1 cellular context compared by ENCODE assay signal in the genomic region with DNA sequence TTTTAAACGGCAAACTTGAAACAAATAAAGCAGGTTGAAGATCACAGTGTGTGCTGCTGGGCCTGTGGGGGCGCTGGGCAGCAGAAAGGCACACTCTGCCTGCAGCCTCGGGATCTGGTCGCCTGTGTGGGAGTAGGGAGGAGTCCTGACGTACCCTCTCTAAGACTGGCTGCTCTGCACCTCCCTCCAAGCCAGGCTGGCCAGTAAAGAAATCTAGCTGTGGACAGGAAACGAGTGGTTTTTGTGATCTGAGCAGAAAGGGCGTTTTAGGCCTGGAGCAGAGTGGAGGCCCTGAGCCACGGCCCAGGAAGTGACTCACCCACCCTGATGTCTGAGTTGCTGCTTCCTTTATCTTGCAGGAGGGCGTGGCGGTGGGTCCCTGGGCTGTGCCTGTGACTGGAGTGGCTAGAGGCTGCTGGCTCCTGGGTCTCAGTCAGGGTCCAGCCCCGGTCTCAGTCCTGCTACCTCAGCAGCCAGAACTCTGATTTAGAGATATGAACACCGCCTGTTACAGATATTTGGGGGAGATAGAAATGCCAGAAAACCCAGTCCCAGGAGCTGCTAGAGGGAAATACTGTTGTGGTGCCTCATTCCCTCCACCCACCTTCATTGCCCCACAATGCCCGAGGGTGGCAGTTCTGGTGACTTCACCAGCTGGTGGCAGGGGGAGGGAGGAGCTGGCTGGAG.
TF ChIP-seq lines count a peak whose summit lies in the region.

No MANE protein-coding gene starts in this region.

TF ChIP-seq in K562, 482 proteins besides CTCF, POLR2A, EP300 and RAD21 (continued from another document and continues in another):
- no peak for TF ChIP-seq ELK3 (CRISPR knock-in tag; IDR thresholded peaks at IDR 0.05)
- no peak for TF ChIP-seq ZEB2 (IDR thresholded peaks at IDR 0.05)
- 0 out of 2 replicates have a peak, but pooled peaks have one; percentile 32 for TF ChIP-seq TAF7 (tag; IDR thresholded peaks at IDR 0.05)
- no peak for TF ChIP-seq OTX1 (CRISPR knock-in tag; IDR thresholded peaks at IDR 0.05)
- TF ChIP-seq, protein P1, sequence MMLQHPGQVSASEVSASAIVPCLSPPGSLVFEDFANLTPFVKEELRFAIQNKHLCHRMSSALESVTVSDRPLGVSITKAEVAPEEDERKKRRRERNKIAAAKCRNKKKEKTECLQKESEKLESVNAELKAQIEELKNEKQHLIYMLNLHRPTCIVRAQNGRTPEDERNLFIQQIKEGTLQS (IDR thresholded peaks at IDR 0.05) = peak; percentile 96
- TF ChIP-seq, protein P1 (CRISPR knock-in tag; conservative IDR thresholded peaks at IDR 0.05) = peak; percentile 88
- peak; percentile 85 for TF ChIP-seq GABPB1 (CRISPR knock-in tag; IDR thresholded peaks at IDR 0.05)
- no peak for TF ChIP-seq ZNF408 (CRISPR knock-in tag; IDR thresholded peaks at IDR 0.05; ENCODE audit: low read depth)
- TF ChIP-seq, protein P2, sequence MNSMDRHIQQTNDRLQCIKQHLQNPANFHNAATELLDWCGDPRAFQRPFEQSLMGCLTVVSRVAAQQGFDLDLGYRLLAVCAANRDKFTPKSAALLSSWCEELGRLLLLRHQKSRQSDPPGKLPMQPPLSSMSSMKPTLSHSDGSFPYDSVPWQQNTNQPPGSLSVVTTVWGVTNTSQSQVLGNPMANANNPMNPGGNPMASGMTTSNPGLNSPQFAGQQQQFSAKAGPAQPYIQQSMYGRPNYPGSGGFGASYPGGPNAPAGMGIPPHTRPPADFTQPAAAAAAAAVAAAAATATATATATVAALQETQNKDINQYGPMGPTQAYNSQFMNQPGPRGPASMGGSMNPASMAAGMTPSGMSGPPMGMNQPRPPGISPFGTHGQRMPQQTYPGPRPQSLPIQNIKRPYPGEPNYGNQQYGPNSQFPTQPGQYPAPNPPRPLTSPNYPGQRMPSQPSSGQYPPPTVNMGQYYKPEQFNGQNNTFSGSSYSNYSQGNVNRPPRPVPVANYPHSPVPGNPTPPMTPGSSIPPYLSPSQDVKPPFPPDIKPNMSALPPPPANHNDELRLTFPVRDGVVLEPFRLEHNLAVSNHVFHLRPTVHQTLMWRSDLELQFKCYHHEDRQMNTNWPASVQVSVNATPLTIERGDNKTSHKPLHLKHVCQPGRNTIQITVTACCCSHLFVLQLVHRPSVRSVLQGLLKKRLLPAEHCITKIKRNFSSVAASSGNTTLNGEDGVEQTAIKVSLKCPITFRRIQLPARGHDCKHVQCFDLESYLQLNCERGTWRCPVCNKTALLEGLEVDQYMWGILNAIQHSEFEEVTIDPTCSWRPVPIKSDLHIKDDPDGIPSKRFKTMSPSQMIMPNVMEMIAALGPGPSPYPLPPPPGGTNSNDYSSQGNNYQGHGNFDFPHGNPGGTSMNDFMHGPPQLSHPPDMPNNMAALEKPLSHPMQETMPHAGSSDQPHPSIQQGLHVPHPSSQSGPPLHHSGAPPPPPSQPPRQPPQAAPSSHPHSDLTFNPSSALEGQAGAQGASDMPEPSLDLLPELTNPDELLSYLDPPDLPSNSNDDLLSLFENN (IDR thresholded peaks at IDR 0.05; ENCODE audit: low read depth in 2 of 2, low read length in 2 of 2) = peak in 1 of 2 experiments; percentile 18; a peak in 1 of 4 replicates
- peak in 1 of 2 experiments; percentile 67; a peak in 2 of 4 replicates for TF ChIP-seq ARNT (IDR thresholded peaks at IDR 0.05)
- TF ChIP-seq BRF2 (IDR thresholded peaks at IDR 0.05; ENCODE audit: borderline replicate concordance, insufficient read depth, insufficient read length) = no peak
- TF ChIP-seq FOXO4 (CRISPR knock-in tag; IDR thresholded peaks at IDR 0.05) = no peak
- TF ChIP-seq PHTF2 (CRISPR knock-in tag; IDR thresholded peaks at IDR 0.05) = no peak
- TF ChIP-seq, protein P3, sequence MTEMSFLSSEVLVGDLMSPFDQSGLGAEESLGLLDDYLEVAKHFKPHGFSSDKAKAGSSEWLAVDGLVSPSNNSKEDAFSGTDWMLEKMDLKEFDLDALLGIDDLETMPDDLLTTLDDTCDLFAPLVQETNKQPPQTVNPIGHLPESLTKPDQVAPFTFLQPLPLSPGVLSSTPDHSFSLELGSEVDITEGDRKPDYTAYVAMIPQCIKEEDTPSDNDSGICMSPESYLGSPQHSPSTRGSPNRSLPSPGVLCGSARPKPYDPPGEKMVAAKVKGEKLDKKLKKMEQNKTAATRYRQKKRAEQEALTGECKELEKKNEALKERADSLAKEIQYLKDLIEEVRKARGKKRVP (CRISPR knock-in tag; IDR thresholded peaks at IDR 0.05) = no peak
- no peak for TF ChIP-seq BDP1 (IDR thresholded peaks at IDR 0.05; ENCODE audit: insufficient read depth, insufficient read length)
- no peak for TF ChIP-seq CEBPZ (IDR thresholded peaks at IDR 0.05; ENCODE audit: borderline replicate concordance, low read depth, low read length)
- TF ChIP-seq KLF6 (CRISPR knock-in tag; IDR thresholded peaks at IDR 0.05; ENCODE audit: borderline replicate concordance) = no peak
- TF ChIP-seq ETV5 (CRISPR knock-in tag; IDR thresholded peaks at IDR 0.05; ENCODE audit: low read depth) = peak; percentile 99
- TF ChIP-seq ZNF354B (CRISPR knock-in tag; IDR thresholded peaks at IDR 0.05) = no peak
- TF ChIP-seq ARID2 (IDR thresholded peaks at IDR 0.05) = no peak
- peak; percentile 75 for TF ChIP-seq CCNT2 (IDR thresholded peaks at IDR 0.05; ENCODE audit: borderline replicate concordance, extremely low read depth, insufficient read length, low read depth, low read length)
- peak; percentile 48; the same call in 1 of the 2 replicates for TF ChIP-seq POLR2AphosphoS2 (IDR thresholded peaks at IDR 0.05; ENCODE audit: low read length)
- TF ChIP-seq NFATC3 (IDR thresholded peaks at IDR 0.05) = no peak
- no peak for TF ChIP-seq HMG20B (CRISPR knock-in tag; IDR thresholded peaks at IDR 0.05)
- TF ChIP-seq NFIX (CRISPR knock-in tag; IDR thresholded peaks at IDR 0.05; ENCODE audit: low read depth) = no peak
- TF ChIP-seq EHMT2 (IDR thresholded peaks at IDR 0.05) = 0 out of 2 replicates have a peak, but pooled peaks have one; percentile 6
- TF ChIP-seq, protein P4, sequence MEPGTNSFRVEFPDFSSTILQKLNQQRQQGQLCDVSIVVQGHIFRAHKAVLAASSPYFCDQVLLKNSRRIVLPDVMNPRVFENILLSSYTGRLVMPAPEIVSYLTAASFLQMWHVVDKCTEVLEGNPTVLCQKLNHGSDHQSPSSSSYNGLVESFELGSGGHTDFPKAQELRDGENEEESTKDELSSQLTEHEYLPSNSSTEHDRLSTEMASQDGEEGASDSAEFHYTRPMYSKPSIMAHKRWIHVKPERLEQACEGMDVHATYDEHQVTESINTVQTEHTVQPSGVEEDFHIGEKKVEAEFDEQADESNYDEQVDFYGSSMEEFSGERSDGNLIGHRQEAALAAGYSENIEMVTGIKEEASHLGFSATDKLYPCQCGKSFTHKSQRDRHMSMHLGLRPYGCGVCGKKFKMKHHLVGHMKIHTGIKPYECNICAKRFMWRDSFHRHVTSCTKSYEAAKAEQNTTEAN (CRISPR knock-in tag; IDR thresholded peaks at IDR 0.05) = no peak
- TF ChIP-seq CBX5 (IDR thresholded peaks at IDR 0.05; ENCODE audit: borderline replicate concordance, low read depth) = no peak
- TF ChIP-seq RBM14 (IDR thresholded peaks at IDR 0.05; ENCODE audit: borderline replicate concordance, insufficient read depth, low read depth, low read length) = no peak
- no peak for TF ChIP-seq CHD2 (IDR thresholded peaks at IDR 0.05; ENCODE audit: low read depth, low read length)
- TF ChIP-seq MCM5 (IDR thresholded peaks at IDR 0.05; ENCODE audit: low read depth) = no peak
- no peak for TF ChIP-seq PCBP1 (IDR thresholded peaks at IDR 0.05; ENCODE audit: low read depth, low read length, poor library complexity, severe bottlenecking)
